10 cellular contexts compared by ENCODE assay signal in the genomic region with DNA sequence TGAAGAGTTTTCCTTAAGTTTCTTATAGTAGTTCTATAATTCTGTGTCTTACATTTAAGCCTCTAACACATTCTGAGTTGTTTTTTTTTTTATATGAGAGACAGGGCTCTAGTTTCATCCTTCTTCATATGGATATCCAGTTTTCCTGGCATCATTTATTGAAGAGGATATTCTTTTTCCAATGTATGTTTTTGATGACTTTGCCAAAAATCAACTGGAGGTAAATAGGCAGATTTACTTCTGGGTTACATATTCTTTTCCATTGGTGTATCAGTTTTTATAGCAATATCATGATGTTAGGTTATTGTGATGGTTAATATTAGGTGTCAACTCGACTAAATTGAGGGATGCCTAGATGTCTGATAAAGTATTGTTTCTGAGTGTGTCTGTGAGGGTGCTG.
"Had no signal": no experiment of that assay in that cellular context is flagged by ENCODE, and none has a peak within 500 bp of the region (broad histone marks: within the 10 kb centered on the region; RNA-seq: fewer than 3 reads in every experiment).

No MANE protein-coding gene starts in this region.

- ATAC-seq: GM23338, HCT116 had no signal

- DNase-seq: GM23248, GOT3, H7, H9, HCEC 1CT, HFFc6 had no signal

- H2AFZ ChIP-seq: GM23248, GM23338 had no signal

- FAIRE-seq: H54 had no signal

- H3K4me2 ChIP-seq: GM23338 had no signal

- H3K9me3 ChIP-seq: HAP-1 had no signal

- H3K36me3 ChIP-seq: HAP-1 had no signal

- H3K9ac ChIP-seq: GM23248 had no signal

- H3K27ac ChIP-seq: GM23248 had no signal

- H3K4me3 ChIP-seq: GM23248, GM23338, HAP-1 had no signal

- H3K4me1 ChIP-seq: HAP-1 had no signal
